Comparison of ENCODE assay signal across 23 cellular contexts in the genomic region with DNA sequence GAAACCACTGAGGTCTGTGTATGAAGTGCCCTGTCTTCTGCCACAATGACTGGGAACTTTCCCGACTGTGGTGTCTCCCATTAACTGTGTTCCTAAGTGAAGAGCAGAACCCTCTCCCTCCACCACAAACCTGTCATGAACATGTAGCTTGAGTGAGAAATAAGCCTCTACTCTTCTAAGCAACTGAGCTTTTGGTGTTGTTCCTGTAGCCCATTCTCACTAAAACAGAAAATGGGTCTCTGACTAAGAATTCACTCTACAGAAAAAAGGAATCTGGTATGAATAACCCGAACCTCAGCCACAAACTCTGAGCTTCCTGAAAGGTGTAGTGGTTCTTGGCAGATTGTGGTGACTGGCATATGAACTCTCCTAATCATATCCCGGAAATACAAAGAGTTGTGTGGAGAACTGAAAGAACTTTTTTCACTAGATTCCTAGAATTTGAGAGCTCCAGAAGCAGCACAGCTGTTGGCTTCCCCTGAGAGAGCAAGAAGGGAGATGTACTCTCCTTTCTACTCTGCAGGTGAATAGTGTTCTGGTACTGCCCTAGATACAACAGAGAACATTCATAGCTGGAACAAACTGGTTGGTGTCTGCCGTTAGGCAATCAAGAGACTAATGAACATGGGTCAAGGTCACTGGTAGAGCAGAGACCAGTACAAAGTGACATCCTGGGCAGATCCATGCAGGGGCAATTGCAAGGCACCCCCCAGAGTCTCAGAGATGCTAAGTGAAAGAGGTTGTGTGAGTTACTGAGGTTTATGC.
DNase-seq lines count a peak whose midpoint lies in the region; ATAC-seq and TF ChIP-seq lines count a peak whose summit lies in the region.
"Had no signal": no experiment of that assay in that cellular context is flagged by ENCODE, and none has a peak within 500 bp of the region (broad histone marks: within the 10 kb centered on the region; RNA-seq: fewer than 3 reads in every experiment).

No MANE protein-coding gene starts in this region.

- no peaks in the 10 kb centered on the region for H3K9me2 ChIP-seq in Loucy (replicated peaks; ENCODE audit: low read depth, low read length)

- H3K9me3 ChIP-seq in Loucy (ENCODE audit: insufficient read depth, low read depth, low read length): no peaks in the 10 kb centered on the region
- H3K9me3 ChIP-seq: A549, breast epithelium, SJSA1, tibial nerve had no signal

- H4K5ac ChIP-seq in mesendoderm (ENCODE audit: low read length): no peak overlapping the region

- CTCF ChIA-PET in activated CD4-positive, alpha-beta memory T cell treated with anti-CD3 and anti-CD28 coated beads for 36 hours (lab: Charles Lee): interaction anchor here (1.0 kb wide), 1 partner anchor 220 kb away, joined by 3 read pairs; no protein-coding TSS in a partner anchor
- CTCF ChIA-PET in activated CD4-positive, alpha-beta memory T cell treated with anti-CD3 and anti-CD28 coated beads, Interleukin-2, amount 10 ng/mL, durations not matched to agents 7 days and 5 days (lab: Charles Lee): no interaction called here

- TF ChIP-seq CTCF in Loucy (conservative IDR thresholded peaks at IDR 0.05; ENCODE audit: low read length): no peak

- H3K4me1 ChIP-seq in Loucy (ENCODE audit: insufficient read depth, low read length, poor library complexity, severe bottlenecking) (peaks cover 21% of the 10 kb centered on the region), mesendoderm (ENCODE audit: control insufficient read depth, low read depth, low read length) (peaks cover 6% of the 10 kb centered on the region)
- H3K4me1 ChIP-seq: breast epithelium, SJSA1 had no signal

- H3K4ac ChIP-seq in mesendoderm (ENCODE audit: low read depth, low read length): no peak overlapping the region

- H3K79me1 ChIP-seq in mesendoderm (ENCODE audit: low read length): no peaks in the 10 kb centered on the region

- intact Hi-C loops in activated CD4-positive, alpha-beta memory T cell treated with anti-CD3 and anti-CD28 coated beads for 36 hours (cut with micrococcal nuclease): loop anchor here (1.0 to 5.0 kb wide), 3 partner anchors 18 to 1363 kb away; no protein-coding TSS in a partner anchor

- no peaks in the 10 kb centered on the region for H3K79me2 ChIP-seq in Loucy (ENCODE audit: insufficient read depth, low read length)
- no peaks in the 10 kb centered on the region for H3K79me2 ChIP-seq in mesendoderm (ENCODE audit: control insufficient read depth, insufficient read depth, low read length)

- H3K9ac ChIP-seq in Loucy (ENCODE audit: low read depth, low read length, poor library complexity, severe bottlenecking): no peak overlapping the region
- H3K9ac ChIP-seq in mesendoderm (ENCODE audit: low read length): no peak overlapping the region
- H3K9ac ChIP-seq: neural progenitor cell had no signal

- H3K27me3 ChIP-seq in Loucy (ENCODE audit: insufficient read depth, low read length, poor library complexity, severe bottlenecking) (no peaks in the 10 kb centered on the region), mesendoderm (ENCODE audit: insufficient read depth, low read length, poor library complexity) (no peaks in the 10 kb centered on the region)
- H3K27me3 ChIP-seq: breast epithelium, dorsolateral prefrontal cortex, neural progenitor cell, SJSA1, tibial nerve had no signal

- no CpG with 5 or more reads among the region's 4 CpGs for WGBS in mesendoderm (ENCODE audit: extremely low coverage, insufficient coverage, low lambda C conversion rate)

- H4K8ac ChIP-seq in mesendoderm (ENCODE audit: low read depth, low read length): no peak overlapping the region

- peak; percentile 15 for DNase-seq in activated CD4-positive, alpha-beta memory T cell treated with anti-CD3 and anti-CD28 coated beads for 36 hours
- no peak for DNase-seq in activated CD4-positive, alpha-beta memory T cell treated with anti-CD3 and anti-CD28 coated beads, Interleukin-2, amount 10 ng/mL, durations not matched to agents 7 days and 5 days
- DNase-seq in mesendoderm (no peak), kidney glomerular epithelial cell (lab: John Stamatoyannopoulos, UW) (no peak), HK-2 (ENCODE audit: unreplicated experiment) (no peak)
- DNase-seq: CD4-positive, alpha-beta memory T cell; dorsolateral prefrontal cortex; glutamatergic neuron; NCI-H2107; NCI-H526; right cardiac atrium; stimulated activated CD4-positive, alpha-beta T cell treated with anti-CD3 and anti-CD28 coated beads, Interleukin-4, amount 100 ng/mL, for 1 hour; stimulated activated CD8-positive, alpha-beta memory T cell treated with anti-CD3 and anti-CD28 coated beads, Interleukin-4, amount 100 ng/mL, for 48 hours had no signal

- ATAC-seq in GM19452 (IDR thresholded peaks at IDR 0.05; ENCODE audit: unreplicated experiment) (peak; percentile 49), GM19455 (IDR thresholded peaks at IDR 0.05; ENCODE audit: unreplicated experiment) (no peak)
- ATAC-seq: right cardiac atrium had no signal

- H3K4me2 ChIP-seq in Loucy (ENCODE audit: low read depth, low read length, poor library complexity, severe bottlenecking) (peak overlapping the region; percentile 58), mesendoderm (ENCODE audit: low read length) (no peak overlapping the region)
- H3K4me2 ChIP-seq: A549, neural progenitor cell had no signal

- no peak overlapping the region for H3K56ac ChIP-seq in mesendoderm (ENCODE audit: low read length)

- H3K27ac ChIP-seq in mesendoderm (ENCODE audit: low read depth, low read length): no peak overlapping the region
- H3K27ac ChIP-seq: breast epithelium, dorsolateral prefrontal cortex, neural progenitor cell, SJSA1, tibial nerve had no signal

- peaks cover 10% of the 10 kb centered on the region for H3K4me1 Mint-ChIP-seq in activated CD4-positive, alpha-beta memory T cell treated with anti-CD3 and anti-CD28 coated beads for 36 hours (ENCODE audit: low read depth)
- peaks cover 14% of the 10 kb centered on the region for H3K4me1 Mint-ChIP-seq in activated CD4-positive, alpha-beta memory T cell treated with anti-CD3 and anti-CD28 coated beads, Interleukin-2, amount 10 ng/mL, durations not matched to agents 7 days and 5 days
- H3K4me1 Mint-ChIP-seq: activated naive CD4-positive, alpha-beta T cell treated with anti-CD3 and anti-CD28 coated beads, Interleukin-2, amount 50 U/mL, for 24 hours had no signal

- H3K4me3 ChIP-seq in Loucy (ENCODE audit: low read length, poor library complexity, severe bottlenecking) (no peak overlapping the region), mesendoderm (ENCODE audit: low read length) (no peak overlapping the region)
- H3K4me3 ChIP-seq: A549, breast epithelium, dorsolateral prefrontal cortex, neural progenitor cell, SJSA1, tibial nerve had no signal

- no peaks in the 10 kb centered on the region for H3F3A ChIP-seq in Loucy (ENCODE audit: low read depth)

- no peaks in the 10 kb centered on the region for H3K36me3 Mint-ChIP-seq in activated CD4-positive, alpha-beta memory T cell treated with anti-CD3 and anti-CD28 coated beads for 36 hours
- no peaks in the 10 kb centered on the region for H3K36me3 Mint-ChIP-seq in activated CD4-positive, alpha-beta memory T cell treated with anti-CD3 and anti-CD28 coated beads, Interleukin-2, amount 10 ng/mL, durations not matched to agents 7 days and 5 days (ENCODE audit: low read depth)
- H3K36me3 Mint-ChIP-seq: activated naive CD4-positive, alpha-beta T cell treated with anti-CD3 and anti-CD28 coated beads, Interleukin-2, amount 50 U/mL, for 24 hours; CD4-positive, alpha-beta memory T cell; neural progenitor cell had no signal

- no peak overlapping the region for H2AFZ ChIP-seq in Loucy (ENCODE audit: low read length)
- H2AFZ ChIP-seq: neural progenitor cell had no signal

- H2BK15ac ChIP-seq in mesendoderm (replicated peaks; ENCODE audit: low read depth): no peak overlapping the region

- H3K36me3 ChIP-seq in Loucy (ENCODE audit: insufficient read depth, low read length) (no peaks in the 10 kb centered on the region), mesendoderm (ENCODE audit: control insufficient read depth, insufficient read depth, low read length) (no peaks in the 10 kb centered on the region)
- H3K36me3 ChIP-seq: breast epithelium, neural progenitor cell, SJSA1, tibial nerve had no signal

- H3K23ac ChIP-seq in mesendoderm (ENCODE audit: low read length): no peak overlapping the region

- no peak overlapping the region for H2BK5ac ChIP-seq in mesendoderm (ENCODE audit: low read length)

- H2BK120ac ChIP-seq in mesendoderm (ENCODE audit: low read depth, low read length): no peak overlapping the region

- no peaks in the 10 kb centered on the region for H3K9me3 Mint-ChIP-seq in activated CD4-positive, alpha-beta memory T cell treated with anti-CD3 and anti-CD28 coated beads for 36 hours
- no peaks in the 10 kb centered on the region for H3K9me3 Mint-ChIP-seq in activated CD4-positive, alpha-beta memory T cell treated with anti-CD3 and anti-CD28 coated beads, Interleukin-2, amount 10 ng/mL, durations not matched to agents 7 days and 5 days
- H3K9me3 Mint-ChIP-seq: activated naive CD4-positive, alpha-beta T cell treated with anti-CD3 and anti-CD28 coated beads, Interleukin-2, amount 50 U/mL, for 24 hours had no signal

- H3K27ac Mint-ChIP-seq in activated CD4-positive, alpha-beta memory T cell treated with anti-CD3 and anti-CD28 coated beads for 36 hours: no peak overlapping the region
- H3K27ac Mint-ChIP-seq in activated CD4-positive, alpha-beta memory T cell treated with anti-CD3 and anti-CD28 coated beads, Interleukin-2, amount 10 ng/mL, durations not matched to agents 7 days and 5 days: no peak overlapping the region
- H3K27ac Mint-ChIP-seq: activated naive CD4-positive, alpha-beta T cell treated with anti-CD3 and anti-CD28 coated beads, Interleukin-2, amount 50 U/mL, for 24 hours; CD4-positive, alpha-beta memory T cell; memory B cell; neural progenitor cell had no signal

- POLR2A ChIA-PET in activated CD4-positive, alpha-beta memory T cell treated with anti-CD3 and anti-CD28 coated beads for 36 hours (lab: Charles Lee): no interaction called here
- POLR2A ChIA-PET in activated CD4-positive, alpha-beta memory T cell treated with anti-CD3 and anti-CD28 coated beads, Interleukin-2, amount 10 ng/mL, durations not matched to agents 7 days and 5 days (lab: Charles Lee): interaction anchor here (1.0 kb wide), 1 partner anchor 19 kb away, joined by 4 read pairs; no protein-coding TSS in a partner anchor

- H2AK5ac ChIP-seq in mesendoderm (ENCODE audit: low read length): no peak overlapping the region

- no peak overlapping the region for H3K4me3 Mint-ChIP-seq in activated CD4-positive, alpha-beta memory T cell treated with anti-CD3 and anti-CD28 coated beads for 36 hours
- no peak overlapping the region for H3K4me3 Mint-ChIP-seq in activated CD4-positive, alpha-beta memory T cell treated with anti-CD3 and anti-CD28 coated beads, Interleukin-2, amount 10 ng/mL, durations not matched to agents 7 days and 5 days
- H3K4me3 Mint-ChIP-seq: activated naive CD4-positive, alpha-beta T cell treated with anti-CD3 and anti-CD28 coated beads, Interleukin-2, amount 50 U/mL, for 24 hours; CD4-positive, alpha-beta memory T cell; memory B cell; neural progenitor cell had no signal

- peaks cover 9% of the 10 kb centered on the region for H3K27me3 Mint-ChIP-seq in activated CD4-positive, alpha-beta memory T cell treated with anti-CD3 and anti-CD28 coated beads for 36 hours
- H3K27me3 Mint-ChIP-seq in activated CD4-positive, alpha-beta memory T cell treated with anti-CD3 and anti-CD28 coated beads, Interleukin-2, amount 10 ng/mL, durations not matched to agents 7 days and 5 days: peaks cover 16% of the 10 kb centered on the region
- H3K27me3 Mint-ChIP-seq: memory B cell had no signal

- peak overlapping the region; percentile 12 for H3K18ac ChIP-seq in mesendoderm (ENCODE audit: low read length)

- H4K20me1 ChIP-seq in Loucy (ENCODE audit: insufficient read depth, low read length, poor library complexity, severe bottlenecking): no peaks in the 10 kb centered on the region
